ENCODE assay signal across 8 cellular contexts in genomic region chr2:37982147-37982582, GRCh38. TPM values are rescaled to one million over a fixed set of nuclear protein-coding genes. Genes with fewer than 3 reads are reported as not detected.
DNase-seq lines count a peak whose midpoint lies in the region; ATAC-seq and TF ChIP-seq lines count a peak whose summit lies in the region.

No MANE protein-coding gene starts in this region.

- peaks cover 0 to 3% (median 1%) of the 10 kb centered on the region in 4 donors for H3K4me1 ChIP-seq in liver (ENCODE audit: control insufficient read depth in 4 of 4, insufficient read depth in 4 of 4, low read length in 3 of 4)

- peak overlapping the region; percentile 23 for H3K4me3 Mint-ChIP-seq in chondrocyte (ENCODE audit: unreplicated experiment)

- TF ChIP-seq CTCF in chondrocyte (IDR thresholded peaks at IDR 0.05) = peak; percentile 98
- TF ChIP-seq CTCF in liver (IDR thresholded peaks at IDR 0.05; ENCODE audit: low read depth, low read length, missing input control) = peak; percentile 73

- H3K4me1 Mint-ChIP-seq in chondrocyte (ENCODE audit: low read depth) = peaks cover 13% of the 10 kb centered on the region

- TF ChIP-seq RAD21 in liver (IDR thresholded peaks at IDR 0.05) = peak; percentile 88 to 89

- H3K27me3 ChIP-seq in liver (ENCODE audit: control insufficient read depth in 4 of 4, insufficient read depth in 4 of 4, low read length in 3 of 4) = no peaks in the 10 kb centered on the region

- H3K9me3 Mint-ChIP-seq in chondrocyte (ENCODE audit: low read depth) = peaks cover 6% of the 10 kb centered on the region

- H3K27ac ChIP-seq in liver (ENCODE audit: low read depth in 1 of 2, low read length in 2 of 2) = no peak overlapping the region

- H3K36me3 Mint-ChIP-seq in chondrocyte (ENCODE audit: low read depth) = peaks cover 9% of the 10 kb centered on the region

- ATAC-seq in GM19467 (IDR thresholded peaks at IDR 0.05; ENCODE audit: unreplicated experiment) = no peak

- WGBS in liver = 16% methylated on average over 3 of the region's 3 CpGs

- H3K36me3 ChIP-seq in liver (ENCODE audit: control insufficient read depth in 4 of 4, insufficient read depth in 3 of 4, low read depth in 1 of 4, low read length in 3 of 4) = no peaks in the 10 kb centered on the region

- H3K9ac ChIP-seq in liver (ENCODE audit: low read depth in 1 of 2, low read length in 2 of 2) = no peak overlapping the region

- no peaks in the 10 kb centered on the region for H3K9me3 ChIP-seq in liver (ENCODE audit: control insufficient read depth in 4 of 4, low read length in 3 of 4)

- H3K27ac Mint-ChIP-seq in chondrocyte (ENCODE audit: unreplicated experiment) = peak overlapping the region; percentile 4

- H3K4me3 ChIP-seq in liver (ENCODE audit: low read depth in 1 of 3, low read length in 3 of 3) = no peak overlapping the region

- DNase-seq in NCI-H510A treated with DMSO at 0.1 percent for 48 hours (lab: John Stamatoyannopoulos, UW) (peak; percentile 61), NCI-H510A (lab: John Stamatoyannopoulos, UW) (no peak), NCI-H146 (lab: John Stamatoyannopoulos, UW) (peak; percentile 29), chondrocyte (ENCODE audit: low spot score) (no peak)
- DNase-seq in activated CD4-positive, CD25-positive, alpha-beta regulatory T cell treated with anti-CD3 and anti-CD28 coated beads, Interleukin-2, amount 50 U/mL, for 72 hours = peak; percentile 64
- DNase-seq in stimulated activated CD4-positive, alpha-beta T cell treated with anti-CD3 and anti-CD28 coated beads, TNF-alpha, amount 100 ng/mL, for 24 hours (ENCODE audit: low read depth in 3 of 3) = peak; percentile 7 to 54 (median 51)

- no peaks in the 10 kb centered on the region for H3K27me3 Mint-ChIP-seq in chondrocyte (ENCODE audit: low read depth)

TF ChIP-seq in liver, 16 proteins besides CTCF, POLR2A, EP300 and RAD21:
- TF ChIP-seq ATF3 (IDR thresholded peaks at IDR 0.05) (no peak), MAX (IDR thresholded peaks at IDR 0.05) (no peak), GABPA (IDR thresholded peaks at IDR 0.05 in 1 of 2, conservative IDR thresholded peaks at IDR 0.05 in 1 of 2) (no peak), JUND (IDR thresholded peaks at IDR 0.05) (no peak), NR2F2 (IDR thresholded peaks at IDR 0.05) (no peak), TAF1 (conservative IDR thresholded peaks at IDR 0.05) (no peak), EGR1 (IDR thresholded peaks at IDR 0.05; ENCODE audit: low read depth in 2 of 2) (no peak), SP1 (IDR thresholded peaks at IDR 0.05) (no peak), HNF4G (IDR thresholded peaks at IDR 0.05) (no peak), FOXA1 (IDR thresholded peaks at IDR 0.05) (no peak), YY1 (IDR thresholded peaks at IDR 0.05) (no peak), HNF4A (conservative IDR thresholded peaks at IDR 0.05) (no peak), FOXA2 (IDR thresholded peaks at IDR 0.05) (no peak), RXRA (IDR thresholded peaks at IDR 0.05) (no peak)
- TF ChIP-seq, protein P1, sequence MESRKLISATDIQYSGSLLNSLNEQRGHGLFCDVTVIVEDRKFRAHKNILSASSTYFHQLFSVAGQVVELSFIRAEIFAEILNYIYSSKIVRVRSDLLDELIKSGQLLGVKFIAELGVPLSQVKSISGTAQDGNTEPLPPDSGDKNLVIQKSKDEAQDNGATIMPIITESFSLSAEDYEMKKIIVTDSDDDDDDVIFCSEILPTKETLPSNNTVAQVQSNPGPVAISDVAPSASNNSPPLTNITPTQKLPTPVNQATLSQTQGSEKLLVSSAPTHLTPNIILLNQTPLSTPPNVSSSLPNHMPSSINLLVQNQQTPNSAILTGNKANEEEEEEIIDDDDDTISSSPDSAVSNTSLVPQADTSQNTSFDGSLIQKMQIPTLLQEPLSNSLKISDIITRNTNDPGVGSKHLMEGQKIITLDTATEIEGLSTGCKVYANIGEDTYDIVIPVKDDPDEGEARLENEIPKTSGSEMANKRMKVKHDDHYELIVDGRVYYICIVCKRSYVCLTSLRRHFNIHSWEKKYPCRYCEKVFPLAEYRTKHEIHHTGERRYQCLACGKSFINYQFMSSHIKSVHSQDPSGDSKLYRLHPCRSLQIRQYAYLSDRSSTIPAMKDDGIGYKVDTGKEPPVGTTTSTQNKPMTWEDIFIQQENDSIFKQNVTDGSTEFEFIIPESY (IDR thresholded peaks at IDR 0.05) = no peak
- TF ChIP-seq, protein P2, sequence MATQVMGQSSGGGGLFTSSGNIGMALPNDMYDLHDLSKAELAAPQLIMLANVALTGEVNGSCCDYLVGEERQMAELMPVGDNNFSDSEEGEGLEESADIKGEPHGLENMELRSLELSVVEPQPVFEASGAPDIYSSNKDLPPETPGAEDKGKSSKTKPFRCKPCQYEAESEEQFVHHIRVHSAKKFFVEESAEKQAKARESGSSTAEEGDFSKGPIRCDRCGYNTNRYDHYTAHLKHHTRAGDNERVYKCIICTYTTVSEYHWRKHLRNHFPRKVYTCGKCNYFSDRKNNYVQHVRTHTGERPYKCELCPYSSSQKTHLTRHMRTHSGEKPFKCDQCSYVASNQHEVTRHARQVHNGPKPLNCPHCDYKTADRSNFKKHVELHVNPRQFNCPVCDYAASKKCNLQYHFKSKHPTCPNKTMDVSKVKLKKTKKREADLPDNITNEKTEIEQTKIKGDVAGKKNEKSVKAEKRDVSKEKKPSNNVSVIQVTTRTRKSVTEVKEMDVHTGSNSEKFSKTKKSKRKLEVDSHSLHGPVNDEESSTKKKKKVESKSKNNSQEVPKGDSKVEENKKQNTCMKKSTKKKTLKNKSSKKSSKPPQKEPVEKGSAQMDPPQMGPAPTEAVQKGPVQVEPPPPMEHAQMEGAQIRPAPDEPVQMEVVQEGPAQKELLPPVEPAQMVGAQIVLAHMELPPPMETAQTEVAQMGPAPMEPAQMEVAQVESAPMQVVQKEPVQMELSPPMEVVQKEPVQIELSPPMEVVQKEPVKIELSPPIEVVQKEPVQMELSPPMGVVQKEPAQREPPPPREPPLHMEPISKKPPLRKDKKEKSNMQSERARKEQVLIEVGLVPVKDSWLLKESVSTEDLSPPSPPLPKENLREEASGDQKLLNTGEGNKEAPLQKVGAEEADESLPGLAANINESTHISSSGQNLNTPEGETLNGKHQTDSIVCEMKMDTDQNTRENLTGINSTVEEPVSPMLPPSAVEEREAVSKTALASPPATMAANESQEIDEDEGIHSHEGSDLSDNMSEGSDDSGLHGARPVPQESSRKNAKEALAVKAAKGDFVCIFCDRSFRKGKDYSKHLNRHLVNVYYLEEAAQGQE (IDR thresholded peaks at IDR 0.05) = no peak

RNA-seq across cellular contexts. Expression of gene RMDN2, which starts 57.1 kb away (rescaled TPM):
- total RNA-seq in chondrocyte = 8.1 to 13.2 TPM (median 8.2 TPM) in 3 replicates
- 10 to 100 TPM in 1 of 2 donors, 1 to 10 TPM in 1; 7.9 to 30.6 TPM for total RNA-seq in liver
- 10 to 100 TPM in 1 of 2 donors, 1 to 10 TPM in 1; 7.3 to 18.6 TPM for polyA plus RNA-seq in liver

Comparison
In these comparisons a context has a peak if more than half of its experiments do, and no peak if none do; other contexts are left out.
1. DNase-seq: peak in NCI-H510A treated with DMSO at 0.1 percent for 48 hours (single experiment), NCI-H146 (single experiment), activated CD4-positive, CD25-positive, alpha-beta regulatory T cell treated with anti-CD3 and anti-CD28 coated beads, Interleukin-2, amount 50 U/mL, for 72 hours (single experiment) and stimulated activated CD4-positive, alpha-beta T cell treated with anti-CD3 and anti-CD28 coated beads, TNF-alpha, amount 100 ng/mL, for 24 hours (3 of 3); none in NCI-H510A (single experiment) and chondrocyte (single experiment).